Comparison of ENCODE assay signal across 38 cellular contexts in genomic region chr10:50862719-50863118, GRCh38. TPM values are rescaled to one million over a fixed set of nuclear protein-coding genes. Genes with fewer than 3 reads are reported as not detected.
"Had no signal": no experiment of that assay in that cellular context is flagged by ENCODE, and none has a peak within 500 bp of the region (broad histone marks: within the 10 kb centered on the region; RNA-seq: fewer than 3 reads in every experiment).

No MANE protein-coding gene starts in this region.

- H3K4me2 ChIP-seq: KMS-11 had no signal

- DNase-seq: Karpas-422, Kasumi-1, MG63, MM.1S, MV-4-11, NCI-H1048, NCI-H1092, NCI-H1092 treated with DMSO at 0.1 percent for 48 hours, NCI-H1105, NCI-H1105 treated with DMSO at 0.1 percent for 48 hours, NCI-H1417, NCI-H1417 treated with DMSO at 0.1 percent for 48 hours, NCI-H1436, NCI-H1436 treated with DMSO at 0.1 percent for 48 hours, NCI-H1694, NCI-H1694 treated with DMSO at 0.1 percent for 48 hours, NCI-H187, NCI-H187 treated with DMSO at 0.1 percent for 48 hours, NCI-H1930, NCI-H2029, NCI-H2029 treated with DMSO at 0.1 percent for 48 hours, NCI-H2081, NCI-H2081 treated with DMSO at 0.1 percent for 48 hours, NCI-H2107, NCI-H2171, NCI-H2171 treated with DMSO at 0.1 percent for 48 hours, NCI-H2227 treated with DMSO at 0.1 percent for 48 hours, NCI-H226, NCI-H345, NCI-H446, NCI-H446 treated with DMSO at 0.1 percent for 48 hours, NCI-H510A, NCI-H510A treated with DMSO at 0.1 percent for 48 hours had no signal

- H3K27me3 ChIP-seq: MG63 had no signal

- H3K9ac ChIP-seq: KMS-11 had no signal

- H3K4me3 ChIP-seq: MG63 had no signal

- H3K36me3 ChIP-seq: MG63 had no signal

- H3K9me3 ChIP-seq: MG63 had no signal

- H3K27ac ChIP-seq: KMS-11 had no signal

RNA-seq across cellular contexts. Expression of gene A1CF, which starts 22.7 kb away (rescaled TPM):
- total RNA-seq: LHCN-M2, M059J, MCF 10A, NCI-H460 had no signal
